ENCODE assay signal across 19 cellular contexts in genomic region chr12:89357297-89357730, GRCh38. TPM values are rescaled to one million over a fixed set of nuclear protein-coding genes. Genes with fewer than 3 reads are reported as not detected.
DNase-seq lines count a peak whose midpoint lies in the region; ATAC-seq and TF ChIP-seq lines count a peak whose summit lies in the region.
"Had no signal": no experiment of that assay in that cellular context is flagged by ENCODE, and none has a peak within 500 bp of the region (broad histone marks: within the 10 kb centered on the region; RNA-seq: fewer than 3 reads in every experiment).

No MANE protein-coding gene starts in this region.

- no peaks in the 10 kb centered on the region for H3K27me3 Mint-ChIP-seq in Caco-2 (ENCODE audit: insufficient read depth, unreplicated experiment)
- H3K27me3 Mint-ChIP-seq in glutamatergic neuron (ENCODE audit: unreplicated experiment): peaks cover 12% of the 10 kb centered on the region
- H3K27me3 Mint-ChIP-seq in nephron progenitor cell (ENCODE audit: low read depth, poor library complexity): no peaks in the 10 kb centered on the region

- no peak overlapping the region for H4K91ac ChIP-seq in trophoblast cell (ENCODE audit: low read depth, low read length)

- WGBS in trophoblast cell (ENCODE audit: extremely low coverage, insufficient coverage, insufficient read length): no CpG with 5 or more reads among the region's 7 CpGs

- no peak for TF ChIP-seq RAD21 in Ishikawa (IDR thresholded peaks at IDR 0.05; ENCODE audit: low read depth)

- H3K4me1 Mint-ChIP-seq in Caco-2 (ENCODE audit: low read depth, unreplicated experiment) (peaks cover 29% of the 10 kb centered on the region), glutamatergic neuron (ENCODE audit: low read depth, unreplicated experiment) (peaks cover 17% of the 10 kb centered on the region), nephron progenitor cell (peaks cover 65% of the 10 kb centered on the region)

- H3K27ac ChIP-seq in trophoblast cell (ENCODE audit: low read depth, low read length): no peak overlapping the region
- H3K27ac ChIP-seq: epithelial cell of prostate, vagina had no signal

- peaks cover 11% of the 10 kb centered on the region for H3K79me2 ChIP-seq in trophoblast cell (ENCODE audit: control insufficient read depth, insufficient read depth, low read length, poor library complexity)

- H3K36me3 ChIP-seq in Caco-2 (ENCODE audit: control insufficient read depth, insufficient read depth, low read length) (no peaks in the 10 kb centered on the region), trophoblast cell (ENCODE audit: control insufficient read depth in 1 of 2, insufficient read depth in 2 of 2, low read length in 2 of 2) (peaks cover 0 to 2% of the 10 kb centered on the region in 2 experiments)
- H3K36me3 ChIP-seq: vagina had no signal

- H3K79me1 ChIP-seq in trophoblast cell (ENCODE audit: low read length): peaks cover 19% of the 10 kb centered on the region

- no peak overlapping the region for H3K14ac ChIP-seq in trophoblast cell (ENCODE audit: low read length)

- no peaks in the 10 kb centered on the region for H3K27me3 ChIP-seq in Caco-2 (replicated peaks; ENCODE audit: control insufficient read depth, insufficient read depth, low read length)
- no peaks in the 10 kb centered on the region for H3K27me3 ChIP-seq in trophoblast cell (ENCODE audit: insufficient read depth, low read length)
- H3K27me3 ChIP-seq: vagina had no signal

- H3K4me3 ChIP-seq in Caco-2 (ENCODE audit: low read depth, low read length) (no peak overlapping the region), trophoblast cell (ENCODE audit: low read depth, low read length) (no peak overlapping the region)
- H3K4me3 ChIP-seq: K562, vagina had no signal

- no peaks in the 10 kb centered on the region for H3K9me3 ChIP-seq in Caco-2
- peaks cover 2% of the 10 kb centered on the region for H3K9me3 ChIP-seq in trophoblast cell (ENCODE audit: insufficient read depth, low read depth, low read length)
- H3K9me3 ChIP-seq: vagina had no signal

- H2BK5ac ChIP-seq in trophoblast cell (ENCODE audit: low read depth, low read length, poor library complexity): no peak overlapping the region

- H4K8ac ChIP-seq in trophoblast cell (ENCODE audit: low read depth, low read length): no peak overlapping the region

- no peak overlapping the region for H2AK5ac ChIP-seq in trophoblast cell (ENCODE audit: low read length)

- H3K18ac ChIP-seq in trophoblast cell (ENCODE audit: low read length): no peak overlapping the region

- H4K12ac ChIP-seq in trophoblast cell (ENCODE audit: low read depth, low read length): no peak overlapping the region

- no peak overlapping the region for H2BK12ac ChIP-seq in trophoblast cell (ENCODE audit: low read length)

- H2AFZ ChIP-seq in trophoblast cell (ENCODE audit: insufficient read depth, low read length, poor library complexity): no peak overlapping the region

- DNase-seq in Caco-2 (peak; percentile 69 to 87), glutamatergic neuron (peak; percentile 20), nephron progenitor cell (peak; percentile 48), SHP77 treated with DMSO at 0.1 percent for 48 hours (lab: John Stamatoyannopoulos, UW) (no peak), trophoblast cell (no peak), globus pallidus (ENCODE audit: low spot score) (no peak)
- DNase-seq: activated CD4-positive, alpha-beta T cell treated with anti-CD3 and anti-CD28 coated beads for 4 hours; activated naive CD4-positive, alpha-beta T cell; COR-L47; midbrain; NCI-H2081; NCI-H524; occipital lobe; stimulated activated CD4-positive, alpha-beta T cell treated with anti-CD3 and anti-CD28 coated beads, Interleukin-4, amount 100 ng/mL, for 1 hour had no signal

- POLR2A ChIA-PET in Caco-2 (lab: Charles Lee): interaction anchor here (0.8 to 1.8 kb wide), 2 partner anchors 11 to 21 kb away, joined by 3 to 9 read pairs; no protein-coding TSS in a partner anchor

- H3K36me3 Mint-ChIP-seq in Caco-2 (ENCODE audit: insufficient read depth, unreplicated experiment) (peaks cover 34% of the 10 kb centered on the region), glutamatergic neuron (ENCODE audit: unreplicated experiment) (no peaks in the 10 kb centered on the region), nephron progenitor cell (ENCODE audit: low read depth) (peaks cover 32% of the 10 kb centered on the region)

- no peak overlapping the region for H3K4me2 ChIP-seq in trophoblast cell (ENCODE audit: low read length)

- no peak for TF ChIP-seq EP300 in Ishikawa (IDR thresholded peaks at IDR 0.05; ENCODE audit: borderline replicate concordance)

- H3K4me3 Mint-ChIP-seq in Caco-2 (ENCODE audit: unreplicated experiment) (peak overlapping the region; percentile 52), glutamatergic neuron (ENCODE audit: unreplicated experiment) (no peak overlapping the region), nephron progenitor cell (peak overlapping the region; percentile 99)

- no TSS peak for BruUV-seq in Caco-2 (replicated peaks; lab: Mats Ljungman, UMichigan)

- H3K9me3 Mint-ChIP-seq in Caco-2 (ENCODE audit: unreplicated experiment) (no peaks in the 10 kb centered on the region), glutamatergic neuron (ENCODE audit: unreplicated experiment) (peaks cover 9% of the 10 kb centered on the region), nephron progenitor cell (no peaks in the 10 kb centered on the region)

- intact Hi-C loops in Caco-2 (cut with micrococcal nuclease; ENCODE audit: unreplicated experiment): loop anchor here (10.0 kb wide), 2 partner anchors 347 to 433 kb away; partner anchors contain the start of gene ATP2B1

- H3K27ac Mint-ChIP-seq in Caco-2 (ENCODE audit: unreplicated experiment) (no peak overlapping the region), glutamatergic neuron (ENCODE audit: unreplicated experiment) (no peak overlapping the region), nephron progenitor cell (peak overlapping the region; percentile 38)

- TF ChIP-seq CTCF in Caco-2 (IDR thresholded peaks at IDR 0.05; ENCODE audit: insufficient read depth in 1 of 2, low read depth in 1 of 2, low read length in 1 of 2, severe bottlenecking in 1 of 2, unreplicated experiment in 1 of 2) (no peak), glutamatergic neuron (IDR thresholded peaks at IDR 0.05; ENCODE audit: partially characterized antibody, unreplicated experiment) (no peak), nephron progenitor cell (IDR thresholded peaks at IDR 0.05) (no peak)

- no peak overlapping the region for H3K9ac ChIP-seq in trophoblast cell (ENCODE audit: low read length)

- ATAC-seq in GM18868 (IDR thresholded peaks at IDR 0.05; ENCODE audit: unreplicated experiment): no peak
- ATAC-seq: K562 had no signal

- peaks cover 41% of the 10 kb centered on the region for H3K4me1 ChIP-seq in Caco-2
- H3K4me1 ChIP-seq in trophoblast cell (ENCODE audit: control insufficient read depth in 1 of 2, insufficient read depth in 2 of 2, low read length in 2 of 2): peaks cover 7 to 9% of the 10 kb centered on the region in 2 experiments

- H3K4ac ChIP-seq in trophoblast cell (ENCODE audit: low read depth, low read length): no peak overlapping the region

- CTCF ChIA-PET in Caco-2 (lab: Charles Lee): interaction anchor here (2.2 kb wide), 1 partner anchor 22 kb away, joined by 14 read pairs; no protein-coding TSS in a partner anchor

- H2BK120ac ChIP-seq in trophoblast cell (ENCODE audit: insufficient read depth, low read length, poor library complexity): no peak overlapping the region

- H3K23ac ChIP-seq in trophoblast cell (ENCODE audit: low read length): no peak overlapping the region

TF ChIP-seq in Ishikawa, 13 proteins besides CTCF, POLR2A, EP300 and RAD21:
- TF ChIP-seq, protein P1, sequence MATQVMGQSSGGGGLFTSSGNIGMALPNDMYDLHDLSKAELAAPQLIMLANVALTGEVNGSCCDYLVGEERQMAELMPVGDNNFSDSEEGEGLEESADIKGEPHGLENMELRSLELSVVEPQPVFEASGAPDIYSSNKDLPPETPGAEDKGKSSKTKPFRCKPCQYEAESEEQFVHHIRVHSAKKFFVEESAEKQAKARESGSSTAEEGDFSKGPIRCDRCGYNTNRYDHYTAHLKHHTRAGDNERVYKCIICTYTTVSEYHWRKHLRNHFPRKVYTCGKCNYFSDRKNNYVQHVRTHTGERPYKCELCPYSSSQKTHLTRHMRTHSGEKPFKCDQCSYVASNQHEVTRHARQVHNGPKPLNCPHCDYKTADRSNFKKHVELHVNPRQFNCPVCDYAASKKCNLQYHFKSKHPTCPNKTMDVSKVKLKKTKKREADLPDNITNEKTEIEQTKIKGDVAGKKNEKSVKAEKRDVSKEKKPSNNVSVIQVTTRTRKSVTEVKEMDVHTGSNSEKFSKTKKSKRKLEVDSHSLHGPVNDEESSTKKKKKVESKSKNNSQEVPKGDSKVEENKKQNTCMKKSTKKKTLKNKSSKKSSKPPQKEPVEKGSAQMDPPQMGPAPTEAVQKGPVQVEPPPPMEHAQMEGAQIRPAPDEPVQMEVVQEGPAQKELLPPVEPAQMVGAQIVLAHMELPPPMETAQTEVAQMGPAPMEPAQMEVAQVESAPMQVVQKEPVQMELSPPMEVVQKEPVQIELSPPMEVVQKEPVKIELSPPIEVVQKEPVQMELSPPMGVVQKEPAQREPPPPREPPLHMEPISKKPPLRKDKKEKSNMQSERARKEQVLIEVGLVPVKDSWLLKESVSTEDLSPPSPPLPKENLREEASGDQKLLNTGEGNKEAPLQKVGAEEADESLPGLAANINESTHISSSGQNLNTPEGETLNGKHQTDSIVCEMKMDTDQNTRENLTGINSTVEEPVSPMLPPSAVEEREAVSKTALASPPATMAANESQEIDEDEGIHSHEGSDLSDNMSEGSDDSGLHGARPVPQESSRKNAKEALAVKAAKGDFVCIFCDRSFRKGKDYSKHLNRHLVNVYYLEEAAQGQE (IDR thresholded peaks at IDR 0.05; ENCODE audit: low read depth): peak; percentile 34; the same call in 1 of the 2 replicates
- no peak for TF ChIP-seq CREB1 (IDR thresholded peaks at IDR 0.05; ENCODE audit: low read depth)
- no peak for TF ChIP-seq EGR1 (IDR thresholded peaks at IDR 0.05)
- no peak for TF ChIP-seq TCF12 (IDR thresholded peaks at IDR 0.05; ENCODE audit: low read depth)

RNA-seq across cellular contexts. Expression of gene DUSP6, which starts 5.0 kb away (rescaled TPM):
- total RNA-seq in Caco-2 (2022): 22.4 and 30.8 TPM in 2 replicates
- 4.2 TPM for total RNA-seq in glutamatergic neuron (ENCODE audit: unreplicated experiment)
- 7.5 and 8.0 TPM in 2 replicates for polyA plus RNA-seq in trophoblast cell (2013)

Comparison
In these comparisons a context has a peak if more than half of its experiments do, and no peak if none do; other contexts are left out.
1. DNase-seq: peak in Caco-2 (2 of 2), glutamatergic neuron (single experiment) and nephron progenitor cell (single experiment); none in SHP77 treated with DMSO at 0.1 percent for 48 hours (single experiment), trophoblast cell (0 of 2) and globus pallidus (single experiment).